22 cellular contexts compared by ENCODE assay signal in the genomic region with DNA sequence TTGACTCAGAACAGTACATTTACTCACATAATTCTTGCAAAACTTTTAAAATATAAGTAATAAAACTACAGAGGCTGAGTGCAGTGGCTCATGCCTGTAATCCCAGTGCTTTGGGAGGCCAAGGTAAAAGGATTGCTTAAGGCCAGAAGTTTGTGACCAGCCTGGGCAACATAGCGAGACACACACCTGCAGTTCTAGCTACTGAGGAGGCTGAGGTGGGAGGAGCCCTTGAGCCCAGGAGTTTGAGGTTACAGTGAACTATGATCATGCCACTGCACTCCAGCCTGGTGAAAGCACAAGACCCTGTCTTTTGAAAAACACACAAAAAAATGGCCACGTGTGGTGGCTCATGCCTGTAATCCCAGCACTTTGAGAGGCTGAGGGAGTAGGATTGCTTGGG. TPM values are rescaled to one million over a fixed set of nuclear protein-coding genes. Genes with fewer than 3 reads are reported as not detected.
"Had no signal": no experiment of that assay in that cellular context is flagged by ENCODE, and none has a peak within 500 bp of the region (broad histone marks: within the 10 kb centered on the region; RNA-seq: fewer than 3 reads in every experiment).

No MANE protein-coding gene starts in this region.

- H3K9me3 ChIP-seq: SJCRH30 had no signal

- H3K4me1 Mint-ChIP-seq: IgD-negative memory B cell had no signal

- H3K9me3 Mint-ChIP-seq: IgD-negative memory B cell had no signal

- H3K4me3 Mint-ChIP-seq: IgD-negative memory B cell had no signal

- DNase-seq: KBM-7; NCI-H1092 treated with DMSO at 0.1 percent for 48 hours; NCI-H1436; NCI-H187; NCI-H2029; NCI-H2081 treated with DMSO at 0.1 percent for 48 hours; NCI-H2171; NCI-H226; NCI-H446; NCI-H510A; NCI-H524 treated with DMSO at 0.1 percent for 48 hours; NCI-H69; NCI-H774; NK-92 treated with Interleukin-12 subunit alpha and Interleukin-12 subunit beta, amount 100 ng/mL, for 24 hours; PC-3; SHP77 treated with DMSO at 0.1 percent for 48 hours; SJCRH30 had no signal

- H3K27me3 Mint-ChIP-seq: IgD-negative memory B cell had no signal

- ATAC-seq: Panc1, PC-3, Right ventricle myocardium inferior, SK-N-SH treated with all-trans-retinoic acid at 6 μM for 48 hours had no signal

- H3K36me3 Mint-ChIP-seq: IgD-negative memory B cell had no signal

- H3K27ac ChIP-seq: SJCRH30 had no signal

- H3K4me1 ChIP-seq: SJCRH30 had no signal

- H3K36me3 ChIP-seq: SJCRH30 had no signal

- H3K27ac Mint-ChIP-seq: IgD-negative memory B cell had no signal

- H3K4me3 ChIP-seq: SJCRH30 had no signal

- H3K27me3 ChIP-seq: SJCRH30 had no signal

RNA-seq across cellular contexts. Expression of gene MYO6, which starts 21.8 kb away (rescaled TPM):
- total RNA-seq: OCI-LY7 had no signal
